1 cellular context compared by ENCODE assay signal in genomic region chr15:33411596-33412545, GRCh38.
TF ChIP-seq lines count a peak whose summit lies in the region.

No MANE protein-coding gene starts in this region.

TF ChIP-seq in HEK293, 187 proteins besides CTCF, POLR2A, EP300 and RAD21 (continued from another document):
- TF ChIP-seq ZNF280D (tag by site-specific recombination; IDR thresholded peaks at IDR 0.05) (no peak), ZNF660 (tag by site-specific recombination; IDR thresholded peaks at IDR 0.05) (no peak)
